ENCODE assay signal across 8 cellular contexts in genomic region chr16:4350787-4351659, GRCh38. TPM values are rescaled to one million over a fixed set of nuclear protein-coding genes. Genes with fewer than 3 reads are reported as not detected.
DNase-seq lines count a peak whose midpoint lies in the region; ATAC-seq and TF ChIP-seq lines count a peak whose summit lies in the region.

PAM16 (minus strand) TSS chr16:4351321; CDS start chr16:4351234, 87 bp downstream.

- peak in 1 of 3 donors; percentile 16 for TF ChIP-seq CTCF in ovary (IDR thresholded peaks at IDR 0.05)

- H3K9me3 Mint-ChIP-seq in activated naive CD4-positive, alpha-beta T cell treated with anti-CD3 and anti-CD28 coated beads, Interleukin-2, amount 50 U/mL, for 72 hours, result no peaks in the 10 kb centered on the region

- H3K4me3 ChIP-seq in ovary (peak within 1 kb of the TSS; percentile 82), thymus (ENCODE audit: low read length) (peak within 1 kb of the TSS; percentile 98)

- H3K4me1 ChIP-seq in ovary (ENCODE audit: insufficient read depth) (peaks cover 15% of the 10 kb centered on the region), thymus (ENCODE audit: control insufficient read depth, insufficient read depth, low read length) (peaks cover 3% of the 10 kb centered on the region)

- H3K27me3 ChIP-seq in ovary, result no peaks in the 10 kb centered on the region
- no peaks in the 10 kb centered on the region for H3K27me3 ChIP-seq in thymus (ENCODE audit: control insufficient read depth, insufficient read depth)

- peak; percentile 88 for TF ChIP-seq POLR2A in GM10847 (IDR thresholded peaks at IDR 0.05; ENCODE audit: extremely low read depth, insufficient read length)
- peak; percentile 27 for TF ChIP-seq POLR2A in ovary (IDR thresholded peaks at IDR 0.05)

- H3K27ac ChIP-seq in ovary (peak within 1 kb of the TSS; percentile 61 to 86), thymus (ENCODE audit: low read depth) (peak within 1 kb of the TSS; percentile 78)

- no peaks in the 10 kb centered on the region for H3K9me3 ChIP-seq in ovary
- H3K9me3 ChIP-seq in thymus (ENCODE audit: control insufficient read depth), result no peaks in the 10 kb centered on the region

- 0 to 1% (median 0%) methylated on average over 39 to 81 of the region's 81 CpGs for WGBS in ovary, 3 donors
- under 1% methylated on average over 81 of the region's 81 CpGs for WGBS in thymus

- DNase-seq in NCI-H1105 (lab: John Stamatoyannopoulos, UW) (peak; percentile 81), SKM-1 (lab: John Stamatoyannopoulos, UW; ENCODE audit: unreplicated experiment) (peak; percentile 90), head of caudate nucleus (peak; percentile 87 to 98 (median 95)), ovary (peak; percentile 96 to 99 (median 98))
- peak; percentile 99 for DNase-seq in activated naive CD4-positive, alpha-beta T cell treated with anti-CD3 and anti-CD28 coated beads, Interleukin-2, amount 50 U/mL, for 72 hours (ENCODE audit: low spot score in 2 of 2)

- peak; percentile 92 for ATAC-seq in HG02642 (IDR thresholded peaks at IDR 0.05; ENCODE audit: poor library complexity, unreplicated experiment)
- ATAC-seq in activated naive CD4-positive, alpha-beta T cell treated with anti-CD3 and anti-CD28 coated beads, Interleukin-2, amount 50 U/mL, for 72 hours, result peak; percentile 91 to 94

- no peaks in the 10 kb centered on the region for H3K36me3 ChIP-seq in ovary
- H3K36me3 ChIP-seq in thymus (ENCODE audit: control insufficient read depth, insufficient read depth), result peaks cover 19% of the 10 kb centered on the region

- no peak for TF ChIP-seq EP300 in ovary (IDR thresholded peaks at IDR 0.05)

- peaks cover 0 to 6% of the 10 kb centered on the region in 2 donors for H3K36me3 Mint-ChIP-seq in activated naive CD4-positive, alpha-beta T cell treated with anti-CD3 and anti-CD28 coated beads, Interleukin-2, amount 50 U/mL, for 72 hours

- intact Hi-C loops in head of caudate nucleus (cut with DNase I) (no loop called here), ovary (cut with DNase I) (no loop called here)

- H3K27ac Mint-ChIP-seq in activated naive CD4-positive, alpha-beta T cell treated with anti-CD3 and anti-CD28 coated beads, Interleukin-2, amount 50 U/mL, for 72 hours, result peak within 1 kb of the TSS; percentile 91 to 94

RNA-seq across cellular contexts. Expression of gene PAM16, which starts in this region (rescaled TPM):
- 10 to 100 TPM; 53.7 to 63.1 TPM for total RNA-seq in activated naive CD4-positive, alpha-beta T cell treated with anti-CD3 and anti-CD28 coated beads, Interleukin-2, amount 50 U/mL, for 72 hours
- 10 to 100 TPM; 24.0 to 47.2 (median 35.7) TPM for total RNA-seq in ovary
- 10 to 100 TPM; 18.5 to 42.2 TPM for polyA plus RNA-seq in ovary
- polyA plus RNA-seq in thymus, result 86.9 TPM

Comparison
In these comparisons a context has a peak if more than half of its experiments do, and no peak if none do; other contexts are left out.
1. Peak in every context shown above with its lines: DNase-seq, ATAC-seq, H3K4me3 ChIP-seq and H3K27ac ChIP-seq.